Comparison of ENCODE assay signal across 16 cellular contexts in the genomic region with DNA sequence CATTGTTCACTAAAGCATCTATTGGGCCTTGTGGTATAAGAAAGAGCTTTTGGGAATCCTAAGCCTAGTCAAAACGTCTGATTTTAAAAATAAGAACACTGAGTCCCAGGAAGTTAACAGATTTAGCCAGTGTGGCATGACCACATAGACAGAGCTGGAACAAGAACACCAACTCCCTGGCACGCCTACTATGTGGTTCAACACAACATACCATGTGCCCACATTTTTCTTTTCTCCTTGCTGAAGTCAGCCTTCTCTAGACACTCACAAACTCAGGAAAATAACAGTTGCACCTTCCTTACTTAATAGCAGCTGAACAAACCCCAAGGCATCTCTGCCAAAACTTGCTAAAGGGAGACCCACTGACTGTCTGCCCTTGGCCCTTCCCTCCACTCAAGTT.
"Had no signal": no experiment of that assay in that cellular context is flagged by ENCODE, and none has a peak within 500 bp of the region (broad histone marks: within the 10 kb centered on the region; RNA-seq: fewer than 3 reads in every experiment).

No MANE protein-coding gene starts in this region.

- H3K27ac ChIP-seq: brain microvascular endothelial cell, ovary, sigmoid colon, transverse colon, vagina had no signal

- H3K4me3 ChIP-seq: ovary, sigmoid colon, transverse colon, vagina had no signal

- H3K27me3 ChIP-seq: brain microvascular endothelial cell, ovary, sigmoid colon, transverse colon, vagina had no signal

- DNase-seq: activated B cell treated with CpG ODN at 0.5 μM for 24 hours; activated CD4-positive, alpha-beta T cell treated with anti-CD3 and anti-CD28 coated beads, Interleukin-2, amount 10 ng/mL, durations not matched to agents 7 days and 5 days; activated gamma-delta T cell treated with Interleukin-2 at 50 U/mL for 16 hours; amniotic stem cell; brain microvascular endothelial cell; cerebellar nuclear complex; dermis blood vessel endothelial cell; hypothalamus; ovary; sigmoid colon; stimulated activated CD4-positive, alpha-beta T cell treated with anti-CD3 and anti-CD28 coated beads, Interleukin-12 subunit alpha, Interleukin-12 subunit beta, amount 100 ng/mL, for 4 hours; stimulated activated naive B cell treated with anti-CD40 and anti-IgM and Interleukin-4, amounts not matched to agents 10 μg/mL and 1 μg/mL and 100 μg/mL, for 72 hours; SW 1271; transverse colon had no signal

- H3K4me1 ChIP-seq: sigmoid colon, transverse colon had no signal

- H3K36me3 ChIP-seq: brain microvascular endothelial cell, ovary, sigmoid colon, transverse colon, vagina had no signal

- H3K4me1 Mint-ChIP-seq: activated B cell treated with CpG ODN at 0.5 μM for 24 hours; activated CD4-positive, alpha-beta T cell treated with anti-CD3 and anti-CD28 coated beads, Interleukin-2, amount 10 ng/mL, durations not matched to agents 7 days and 5 days; stimulated activated naive B cell treated with anti-CD40 and anti-IgM and Interleukin-4, amounts not matched to agents 10 μg/mL and 1 μg/mL and 100 μg/mL, for 72 hours had no signal

- H3K9me3 ChIP-seq: ovary, vagina had no signal

- H3K4me3 Mint-ChIP-seq: activated B cell treated with CpG ODN at 0.5 μM for 24 hours; activated CD4-positive, alpha-beta T cell treated with anti-CD3 and anti-CD28 coated beads, Interleukin-2, amount 10 ng/mL, durations not matched to agents 7 days and 5 days; activated naive CD8-positive, alpha-beta T cell; stimulated activated naive B cell treated with anti-CD40 and anti-IgM and Interleukin-4, amounts not matched to agents 10 μg/mL and 1 μg/mL and 100 μg/mL, for 72 hours had no signal

- ATAC-seq: stimulated activated naive B cell treated with anti-CD40 and anti-IgM and Interleukin-4, amounts not matched to agents 10 μg/mL and 1 μg/mL and 100 μg/mL, for 72 hours had no signal

- H3K27ac Mint-ChIP-seq: activated B cell treated with CpG ODN at 0.5 μM for 24 hours; activated CD4-positive, alpha-beta T cell treated with anti-CD3 and anti-CD28 coated beads, Interleukin-2, amount 10 ng/mL, durations not matched to agents 7 days and 5 days; activated naive CD8-positive, alpha-beta T cell; stimulated activated naive B cell treated with anti-CD40 and anti-IgM and Interleukin-4, amounts not matched to agents 10 μg/mL and 1 μg/mL and 100 μg/mL, for 72 hours had no signal

- H3K36me3 Mint-ChIP-seq: activated naive CD8-positive, alpha-beta T cell; stimulated activated naive B cell treated with anti-CD40 and anti-IgM and Interleukin-4, amounts not matched to agents 10 μg/mL and 1 μg/mL and 100 μg/mL, for 72 hours had no signal
